ENCODE assay signal across 1 cellular context in genomic region chr7:5422324-5423271, GRCh38.
TF ChIP-seq lines count a peak whose summit lies in the region.

No MANE protein-coding gene starts in this region.

TF ChIP-seq in HCT116, 20 proteins besides CTCF, POLR2A, EP300 and RAD21 (continued from another document):
- TF ChIP-seq, protein P1, sequence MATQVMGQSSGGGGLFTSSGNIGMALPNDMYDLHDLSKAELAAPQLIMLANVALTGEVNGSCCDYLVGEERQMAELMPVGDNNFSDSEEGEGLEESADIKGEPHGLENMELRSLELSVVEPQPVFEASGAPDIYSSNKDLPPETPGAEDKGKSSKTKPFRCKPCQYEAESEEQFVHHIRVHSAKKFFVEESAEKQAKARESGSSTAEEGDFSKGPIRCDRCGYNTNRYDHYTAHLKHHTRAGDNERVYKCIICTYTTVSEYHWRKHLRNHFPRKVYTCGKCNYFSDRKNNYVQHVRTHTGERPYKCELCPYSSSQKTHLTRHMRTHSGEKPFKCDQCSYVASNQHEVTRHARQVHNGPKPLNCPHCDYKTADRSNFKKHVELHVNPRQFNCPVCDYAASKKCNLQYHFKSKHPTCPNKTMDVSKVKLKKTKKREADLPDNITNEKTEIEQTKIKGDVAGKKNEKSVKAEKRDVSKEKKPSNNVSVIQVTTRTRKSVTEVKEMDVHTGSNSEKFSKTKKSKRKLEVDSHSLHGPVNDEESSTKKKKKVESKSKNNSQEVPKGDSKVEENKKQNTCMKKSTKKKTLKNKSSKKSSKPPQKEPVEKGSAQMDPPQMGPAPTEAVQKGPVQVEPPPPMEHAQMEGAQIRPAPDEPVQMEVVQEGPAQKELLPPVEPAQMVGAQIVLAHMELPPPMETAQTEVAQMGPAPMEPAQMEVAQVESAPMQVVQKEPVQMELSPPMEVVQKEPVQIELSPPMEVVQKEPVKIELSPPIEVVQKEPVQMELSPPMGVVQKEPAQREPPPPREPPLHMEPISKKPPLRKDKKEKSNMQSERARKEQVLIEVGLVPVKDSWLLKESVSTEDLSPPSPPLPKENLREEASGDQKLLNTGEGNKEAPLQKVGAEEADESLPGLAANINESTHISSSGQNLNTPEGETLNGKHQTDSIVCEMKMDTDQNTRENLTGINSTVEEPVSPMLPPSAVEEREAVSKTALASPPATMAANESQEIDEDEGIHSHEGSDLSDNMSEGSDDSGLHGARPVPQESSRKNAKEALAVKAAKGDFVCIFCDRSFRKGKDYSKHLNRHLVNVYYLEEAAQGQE (IDR thresholded peaks at IDR 0.05; ENCODE audit: low read depth): no peak
- TF ChIP-seq ZFX (IDR thresholded peaks at IDR 0.05) (no peak), YY1 (IDR thresholded peaks at IDR 0.05; ENCODE audit: extremely low read depth, insufficient replicate concordance, low read depth, low read length) (no peak), SIN3A (IDR thresholded peaks at IDR 0.05; ENCODE audit: low read depth) (no peak), JUND (IDR thresholded peaks at IDR 0.05) (no peak), SP1 (IDR thresholded peaks at IDR 0.05; ENCODE audit: low read depth) (no peak), ATF3 (IDR thresholded peaks at IDR 0.05) (no peak)
TF ChIP-seq in HCT116: peak in this region for 0.
